ENCODE assay signal across 22 cellular contexts in genomic region chr10:100357073-100357858, GRCh38. TPM values are rescaled to one million over a fixed set of nuclear protein-coding genes. Genes with fewer than 3 reads are reported as not detected.
DNase-seq lines count a peak whose midpoint lies in the region; ATAC-seq and TF ChIP-seq lines count a peak whose summit lies in the region.
"Had no signal": no experiment of that assay in that cellular context is flagged by ENCODE, and none has a peak within 500 bp of the region (broad histone marks: within the 10 kb centered on the region; RNA-seq: fewer than 3 reads in every experiment).

No MANE protein-coding gene starts in this region.

- POLR2A ChIA-PET in CD8-positive, alpha-beta T cell (lab: Charles Lee), result no interaction called here
- POLR2A ChIA-PET in WTC11 (lab: Charles Lee), result interaction anchor here (0.9 kb wide), 1 partner anchor 16 kb away, joined by 6 read pairs; no protein-coding TSS in a partner anchor
- POLR2A ChIA-PET in CD8-positive, alpha-beta memory T cell (lab: Charles Lee), result no interaction called here

- no peaks in the 10 kb centered on the region for H3K27me3 ChIP-seq in CD8-positive, alpha-beta T cell (ENCODE audit: insufficient read depth, low read length)
- no peaks in the 10 kb centered on the region for H3K27me3 ChIP-seq in CD8-positive, alpha-beta memory T cell (ENCODE audit: insufficient read depth, low read length, poor library complexity, severe bottlenecking)
- H3K27me3 ChIP-seq: vagina had no signal

- no peak for TF ChIP-seq CTCF in 22Rv1 (IDR thresholded peaks at IDR 0.05)
- TF ChIP-seq CTCF in CD8-positive, alpha-beta T cell (IDR thresholded peaks at IDR 0.05), result no peak
- TF ChIP-seq CTCF in WTC11 (IDR thresholded peaks at IDR 0.05), result no peak
- no peak for TF ChIP-seq CTCF in glutamatergic neuron (IDR thresholded peaks at IDR 0.05; ENCODE audit: partially characterized antibody, unreplicated experiment)

- peaks cover 5% of the 10 kb centered on the region for H3K36me3 ChIP-seq in CD8-positive, alpha-beta T cell (ENCODE audit: insufficient read depth, low read length)
- no peaks in the 10 kb centered on the region for H3K36me3 ChIP-seq in CD8-positive, alpha-beta memory T cell (ENCODE audit: insufficient read depth, low read length)

- no peak overlapping the region for H3K4me3 Mint-ChIP-seq in CD8-positive, alpha-beta T cell
- H3K4me3 Mint-ChIP-seq in WTC11, result no peak overlapping the region
- peak overlapping the region; percentile 28 for H3K4me3 Mint-ChIP-seq in glutamatergic neuron (ENCODE audit: unreplicated experiment)
- H3K4me3 Mint-ChIP-seq in CD8-positive, alpha-beta memory T cell, result peak overlapping the region in 1 of 7 donors; percentile 30
- H3K4me3 Mint-ChIP-seq: B cell, natural killer cell had no signal

- ATAC-seq in CD8-positive, alpha-beta T cell, result no peak
- ATAC-seq in WTC11, result no peak
- ATAC-seq in HG02870 (IDR thresholded peaks at IDR 0.05; ENCODE audit: unreplicated experiment), result no peak
- ATAC-seq: natural killer cell, SK-N-SH treated with all-trans-retinoic acid at 6 μM for 48 hours had no signal

- H3K4me1 Mint-ChIP-seq in CD8-positive, alpha-beta T cell (ENCODE audit: low read depth), result peaks cover 8% of the 10 kb centered on the region
- H3K4me1 Mint-ChIP-seq in WTC11 (peaks cover 55% of the 10 kb centered on the region), glutamatergic neuron (ENCODE audit: low read depth, unreplicated experiment) (peaks cover 28% of the 10 kb centered on the region)
- peaks cover 4 to 7% (median 6%) of the 10 kb centered on the region in 3 donors for H3K4me1 Mint-ChIP-seq in CD8-positive, alpha-beta memory T cell
- H3K4me1 Mint-ChIP-seq: B cell had no signal

- CTCF ChIA-PET in CD8-positive, alpha-beta T cell (lab: Charles Lee), result no interaction called here
- CTCF ChIA-PET in WTC11 (lab: Charles Lee), result interaction anchor here (1.1 kb wide), 1 partner anchor 8 kb away, joined by 5 read pairs; no protein-coding TSS in a partner anchor
- CTCF ChIA-PET in CD8-positive, alpha-beta memory T cell (lab: Charles Lee), result no interaction called here

- no peaks in the 10 kb centered on the region for H3K9me3 Mint-ChIP-seq in CD8-positive, alpha-beta T cell
- H3K9me3 Mint-ChIP-seq in WTC11, result no peaks in the 10 kb centered on the region
- H3K9me3 Mint-ChIP-seq in glutamatergic neuron (ENCODE audit: unreplicated experiment), result peaks cover 5% of the 10 kb centered on the region
- H3K9me3 Mint-ChIP-seq in CD8-positive, alpha-beta memory T cell, result no peaks in the 10 kb centered on the region
- H3K9me3 Mint-ChIP-seq: natural killer cell had no signal

- peaks cover 80% of the 10 kb centered on the region for H3K36me3 Mint-ChIP-seq in CD8-positive, alpha-beta T cell
- peaks cover 93% of the 10 kb centered on the region for H3K36me3 Mint-ChIP-seq in WTC11
- H3K36me3 Mint-ChIP-seq in glutamatergic neuron (ENCODE audit: unreplicated experiment), result peaks cover 22% of the 10 kb centered on the region
- H3K36me3 Mint-ChIP-seq in CD8-positive, alpha-beta memory T cell, result peaks cover 14 to 25% (median 17%) of the 10 kb centered on the region in 3 donors

- H3K27ac ChIP-seq in 22Rv1, result peak overlapping the region; percentile 89
- H3K27ac ChIP-seq in CD8-positive, alpha-beta T cell (ENCODE audit: low read depth, low read length), result no peak overlapping the region
- no peak overlapping the region for H3K27ac ChIP-seq in CD8-positive, alpha-beta memory T cell (ENCODE audit: low read depth, low read length)
- H3K27ac ChIP-seq: skin epidermis, vagina had no signal

- H3K4me3 ChIP-seq in CD8-positive, alpha-beta T cell (ENCODE audit: low read depth, low read length), result no peak overlapping the region
- H3K4me3 ChIP-seq in CD8-positive, alpha-beta memory T cell (ENCODE audit: low read length), result no peak overlapping the region
- H3K4me3 ChIP-seq: skin epidermis, vagina had no signal

- no peaks in the 10 kb centered on the region for H3K9me3 ChIP-seq in CD8-positive, alpha-beta T cell (ENCODE audit: low read length)
- H3K9me3 ChIP-seq in CD8-positive, alpha-beta memory T cell (ENCODE audit: low read length), result no peaks in the 10 kb centered on the region
- H3K9me3 ChIP-seq: vagina had no signal

- H3K4me1 ChIP-seq in CD8-positive, alpha-beta T cell (ENCODE audit: insufficient read depth, low read length), result no peaks in the 10 kb centered on the region
- no peaks in the 10 kb centered on the region for H3K4me1 ChIP-seq in CD8-positive, alpha-beta memory T cell (ENCODE audit: insufficient read depth, low read length)
- H3K4me1 ChIP-seq: vagina had no signal

- intact Hi-C loops in CD8-positive, alpha-beta T cell (cut with DNase I, micrococcal nuclease), result no loop called here

- no peak for DNase-seq in CD8-positive, alpha-beta T cell
- DNase-seq in WTC11 (ENCODE audit: low spot score) (no peak), glutamatergic neuron (no peak), SW480 (ENCODE audit: low spot score) (no peak)
- no peak for DNase-seq in CD8-positive, alpha-beta memory T cell
- DNase-seq: DMS 273 treated with DMSO at 0.1 percent for 48 hours; GDM1; hippocampal formation; kidney; natural killer cell; NCI-H1417 treated with DMSO at 0.1 percent for 48 hours; NCI-H82; posterior cingulate gyrus; stimulated activated CD4-positive, alpha-beta T cell treated with anti-CD3 and anti-CD28 coated beads, Interleukin-4, amount 100 ng/mL, for 1 hour had no signal

- H3K27me3 Mint-ChIP-seq in CD8-positive, alpha-beta T cell (ENCODE audit: low read depth), result no peaks in the 10 kb centered on the region
- H3K27me3 Mint-ChIP-seq in WTC11 (ENCODE audit: low read depth) (no peaks in the 10 kb centered on the region), glutamatergic neuron (ENCODE audit: unreplicated experiment) (peaks cover 2% of the 10 kb centered on the region)
- no peaks in the 10 kb centered on the region for H3K27me3 Mint-ChIP-seq in CD8-positive, alpha-beta memory T cell
- H3K27me3 Mint-ChIP-seq: B cell had no signal

- H3K27ac Mint-ChIP-seq in CD8-positive, alpha-beta T cell, result peak overlapping the region; percentile 15
- H3K27ac Mint-ChIP-seq in WTC11 (peak overlapping the region; percentile 89), glutamatergic neuron (ENCODE audit: unreplicated experiment) (peak overlapping the region; percentile 39)
- peak overlapping the region in 2 of 8 donors; percentile 52 to 74 for H3K27ac Mint-ChIP-seq in CD8-positive, alpha-beta memory T cell
- H3K27ac Mint-ChIP-seq: B cell, natural killer cell had no signal

TF ChIP-seq in WTC11, 78 proteins besides CTCF, POLR2A, EP300 and RAD21 (continues in another document):
- TF ChIP-seq MXD4 (CRISPR knock-in tag; IDR thresholded peaks at IDR 0.05; ENCODE audit: borderline replicate concordance) (no peak), FOXP4 (CRISPR knock-in tag; IDR thresholded peaks at IDR 0.05) (no peak), GRHL2 (CRISPR knock-in tag; IDR thresholded peaks at IDR 0.05; ENCODE audit: insufficient replicate concordance, severe bottlenecking) (no peak), E2F4 (CRISPR knock-in tag; IDR thresholded peaks at IDR 0.05; ENCODE audit: borderline replicate concordance, low read depth) (no peak), E2F5 (CRISPR knock-in tag; IDR thresholded peaks at IDR 0.05) (no peak), PRRX2 (CRISPR knock-in tag; IDR thresholded peaks at IDR 0.05) (no peak), FOXK1 (CRISPR knock-in tag; IDR thresholded peaks at IDR 0.05) (no peak)
- TF ChIP-seq, protein P1, sequence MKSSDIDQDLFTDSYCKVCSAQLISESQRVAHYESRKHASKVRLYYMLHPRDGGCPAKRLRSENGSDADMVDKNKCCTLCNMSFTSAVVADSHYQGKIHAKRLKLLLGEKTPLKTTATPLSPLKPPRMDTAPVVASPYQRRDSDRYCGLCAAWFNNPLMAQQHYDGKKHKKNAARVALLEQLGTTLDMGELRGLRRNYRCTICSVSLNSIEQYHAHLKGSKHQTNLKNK (CRISPR knock-in tag; IDR thresholded peaks at IDR 0.05), result no peak

RNA-seq across cellular contexts. Expression of gene SCD, which starts 10.2 kb away (rescaled TPM):
- 1 to 10 TPM; 5.4 TPM for total RNA-seq in CD8-positive, alpha-beta T cell
- 490 to 556 TPM (median 501 TPM) in 3 replicates for total RNA-seq in WTC11 (2021)
- total RNA-seq in glutamatergic neuron (ENCODE audit: unreplicated experiment), result 589 TPM
- 10 to 100 TPM; 43.9 to 45.3 TPM for total RNA-seq in CD8-positive, alpha-beta memory T cell
- 5.1 TPM for polyA plus RNA-seq in CD8-positive, alpha-beta memory T cell

RNA-seq across cellular contexts. Expression of gene PKD2L1, which starts 27.2 kb away (rescaled TPM):
- total RNA-seq in CD8-positive, alpha-beta T cell, result under 1 TPM in 1 of 2 experiments, not detected in 1; 0.14 TPM
- total RNA-seq in WTC11 (2021) (0.09 TPM in 1 of 3 replicates, not detected in the others), glutamatergic neuron (ENCODE audit: unreplicated experiment) (0.44 TPM)
- not detected for total RNA-seq in CD8-positive, alpha-beta memory T cell
- not detected for polyA plus RNA-seq in CD8-positive, alpha-beta memory T cell
- total RNA-seq: activated CD8-positive, alpha-beta memory T cell treated with anti-CD3 and anti-CD28 coated beads for 36 hours; B cell; kidney; lung microvascular endothelial cell; natural killer cell; vagina had no signal

Comparison
In these comparisons a context has a peak if more than half of its experiments do, and no peak if none do; other contexts are left out.
1. RNA of gene SCD, which starts 10.2 kb away (total RNA-seq): 589 TPM in glutamatergic neuron (single experiment) and 490 to 556 TPM in WTC11; 43.9 to 45.3 TPM in CD8-positive, alpha-beta memory T cell and 5.4 TPM in CD8-positive, alpha-beta T cell; every median in the first group is over 10 times any median in the second.